1 cellular context compared by ENCODE assay signal in the genomic region with DNA sequence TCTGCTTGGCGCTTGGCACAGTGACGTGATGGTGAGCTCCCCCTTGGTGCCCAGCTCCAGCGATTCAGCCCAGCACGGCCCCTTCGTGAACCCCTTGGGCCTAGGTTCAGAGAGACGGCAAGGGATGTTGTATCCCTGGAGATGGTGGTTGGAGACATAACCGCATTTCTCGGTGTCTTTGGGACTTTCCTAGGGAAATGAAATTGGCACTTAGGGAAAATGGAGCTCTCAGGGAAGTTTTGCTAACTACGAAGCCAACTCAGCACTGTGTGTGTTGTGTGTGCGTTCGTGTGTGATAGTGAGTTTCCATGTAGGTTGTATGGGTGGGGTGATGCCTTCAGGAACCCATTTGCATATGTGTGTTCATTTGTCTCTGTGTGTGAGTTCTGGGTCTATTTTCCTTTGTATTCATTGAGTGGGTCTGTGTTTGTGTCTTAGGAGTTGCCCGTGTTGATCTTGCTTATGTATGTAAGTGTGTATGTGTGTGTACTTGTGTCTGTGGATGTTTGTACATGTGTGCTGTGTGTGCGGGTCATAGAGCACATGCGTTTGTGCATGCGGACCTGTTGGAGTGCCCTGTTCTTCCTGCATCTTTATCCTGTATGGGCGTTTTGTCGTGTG.
A peak's percentile ranks its signal among the peaks of the same experiment; 100 is the strongest.
TF ChIP-seq lines count a peak whose summit lies in the region.

No MANE protein-coding gene starts in this region.

TF ChIP-seq in HepG2, 621 proteins besides CTCF, POLR2A, EP300 and RAD21 (continued from another document and continues in another):
- TF ChIP-seq, protein P1, sequence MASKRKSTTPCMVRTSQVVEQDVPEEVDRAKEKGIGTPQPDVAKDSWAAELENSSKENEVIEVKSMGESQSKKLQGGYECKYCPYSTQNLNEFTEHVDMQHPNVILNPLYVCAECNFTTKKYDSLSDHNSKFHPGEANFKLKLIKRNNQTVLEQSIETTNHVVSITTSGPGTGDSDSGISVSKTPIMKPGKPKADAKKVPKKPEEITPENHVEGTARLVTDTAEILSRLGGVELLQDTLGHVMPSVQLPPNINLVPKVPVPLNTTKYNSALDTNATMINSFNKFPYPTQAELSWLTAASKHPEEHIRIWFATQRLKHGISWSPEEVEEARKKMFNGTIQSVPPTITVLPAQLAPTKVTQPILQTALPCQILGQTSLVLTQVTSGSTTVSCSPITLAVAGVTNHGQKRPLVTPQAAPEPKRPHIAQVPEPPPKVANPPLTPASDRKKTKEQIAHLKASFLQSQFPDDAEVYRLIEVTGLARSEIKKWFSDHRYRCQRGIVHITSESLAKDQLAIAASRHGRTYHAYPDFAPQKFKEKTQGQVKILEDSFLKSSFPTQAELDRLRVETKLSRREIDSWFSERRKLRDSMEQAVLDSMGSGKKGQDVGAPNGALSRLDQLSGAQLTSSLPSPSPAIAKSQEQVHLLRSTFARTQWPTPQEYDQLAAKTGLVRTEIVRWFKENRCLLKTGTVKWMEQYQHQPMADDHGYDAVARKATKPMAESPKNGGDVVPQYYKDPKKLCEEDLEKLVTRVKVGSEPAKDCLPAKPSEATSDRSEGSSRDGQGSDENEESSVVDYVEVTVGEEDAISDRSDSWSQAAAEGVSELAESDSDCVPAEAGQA (IDR thresholded peaks at IDR 0.05; ENCODE audit: low read depth) = no peak; the same call in 1 of the 2 replicates
- TF ChIP-seq, protein P1 (CRISPR knock-in tag; IDR thresholded peaks at IDR 0.05; ENCODE audit: borderline replicate concordance) = 0 out of 2 replicates have a peak, but pooled peaks have one; percentile 67
- 0 out of 2 replicates have a peak, but pooled peaks have one; percentile 3 for TF ChIP-seq ZNF30 (CRISPR knock-in tag; IDR thresholded peaks at IDR 0.05)
- TF ChIP-seq THYN1 (CRISPR knock-in tag; IDR thresholded peaks at IDR 0.05; ENCODE audit: borderline replicate concordance, low read depth) = no peak
- 0 out of 2 replicates have a peak, but pooled peaks have one; percentile 7 for TF ChIP-seq ZNF205 (CRISPR knock-in tag; IDR thresholded peaks at IDR 0.05)
- TF ChIP-seq, protein P2, sequence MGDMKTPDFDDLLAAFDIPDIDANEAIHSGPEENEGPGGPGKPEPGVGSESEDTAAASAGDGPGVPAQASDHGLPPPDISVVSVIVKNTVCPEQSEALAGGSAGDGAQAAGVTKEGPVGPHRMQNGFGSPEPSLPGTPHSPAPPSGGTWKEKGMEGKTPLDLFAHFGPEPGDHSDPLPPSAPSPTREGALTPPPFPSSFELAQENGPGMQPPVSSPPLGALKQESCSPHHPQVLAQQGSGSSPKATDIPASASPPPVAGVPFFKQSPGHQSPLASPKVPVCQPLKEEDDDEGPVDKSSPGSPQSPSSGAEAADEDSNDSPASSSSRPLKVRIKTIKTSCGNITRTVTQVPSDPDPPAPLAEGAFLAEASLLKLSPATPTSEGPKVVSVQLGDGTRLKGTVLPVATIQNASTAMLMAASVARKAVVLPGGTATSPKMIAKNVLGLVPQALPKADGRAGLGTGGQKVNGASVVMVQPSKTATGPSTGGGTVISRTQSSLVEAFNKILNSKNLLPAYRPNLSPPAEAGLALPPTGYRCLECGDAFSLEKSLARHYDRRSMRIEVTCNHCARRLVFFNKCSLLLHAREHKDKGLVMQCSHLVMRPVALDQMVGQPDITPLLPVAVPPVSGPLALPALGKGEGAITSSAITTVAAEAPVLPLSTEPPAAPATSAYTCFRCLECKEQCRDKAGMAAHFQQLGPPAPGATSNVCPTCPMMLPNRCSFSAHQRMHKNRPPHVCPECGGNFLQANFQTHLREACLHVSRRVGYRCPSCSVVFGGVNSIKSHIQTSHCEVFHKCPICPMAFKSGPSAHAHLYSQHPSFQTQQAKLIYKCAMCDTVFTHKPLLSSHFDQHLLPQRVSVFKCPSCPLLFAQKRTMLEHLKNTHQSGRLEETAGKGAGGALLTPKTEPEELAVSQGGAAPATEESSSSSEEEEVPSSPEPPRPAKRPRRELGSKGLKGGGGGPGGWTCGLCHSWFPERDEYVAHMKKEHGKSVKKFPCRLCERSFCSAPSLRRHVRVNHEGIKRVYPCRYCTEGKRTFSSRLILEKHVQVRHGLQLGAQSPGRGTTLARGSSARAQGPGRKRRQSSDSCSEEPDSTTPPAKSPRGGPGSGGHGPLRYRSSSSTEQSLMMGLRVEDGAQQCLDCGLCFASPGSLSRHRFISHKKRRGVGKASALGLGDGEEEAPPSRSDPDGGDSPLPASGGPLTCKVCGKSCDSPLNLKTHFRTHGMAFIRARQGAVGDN (CRISPR knock-in tag; IDR thresholded peaks at IDR 0.05) = no peak
- TF ChIP-seq ZNF230 (CRISPR knock-in tag; IDR thresholded peaks at IDR 0.05) = no peak
- TF ChIP-seq ZNF225 (CRISPR knock-in tag; IDR thresholded peaks at IDR 0.05) = no peak
- TF ChIP-seq ZNF883 (CRISPR knock-in tag; IDR thresholded peaks at IDR 0.05; ENCODE audit: not compliant biosample characterization) = no peak
- TF ChIP-seq, protein P3, sequence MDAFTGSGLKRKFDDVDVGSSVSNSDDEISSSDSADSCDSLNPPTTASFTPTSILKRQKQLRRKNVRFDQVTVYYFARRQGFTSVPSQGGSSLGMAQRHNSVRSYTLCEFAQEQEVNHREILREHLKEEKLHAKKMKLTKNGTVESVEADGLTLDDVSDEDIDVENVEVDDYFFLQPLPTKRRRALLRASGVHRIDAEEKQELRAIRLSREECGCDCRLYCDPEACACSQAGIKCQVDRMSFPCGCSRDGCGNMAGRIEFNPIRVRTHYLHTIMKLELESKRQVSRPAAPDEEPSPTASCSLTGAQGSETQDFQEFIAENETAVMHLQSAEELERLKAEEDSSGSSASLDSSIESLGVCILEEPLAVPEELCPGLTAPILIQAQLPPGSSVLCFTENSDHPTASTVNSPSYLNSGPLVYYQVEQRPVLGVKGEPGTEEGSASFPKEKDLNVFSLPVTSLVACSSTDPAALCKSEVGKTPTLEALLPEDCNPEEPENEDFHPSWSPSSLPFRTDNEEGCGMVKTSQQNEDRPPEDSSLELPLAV (CRISPR knock-in tag; conservative IDR thresholded peaks at IDR 0.05; ENCODE audit: low read depth) = no peak
- TF ChIP-seq MAZ (IDR thresholded peaks at IDR 0.05; ENCODE audit: borderline replicate concordance, low read depth, low read length) = no peak
- no peak for TF ChIP-seq MAZ (CRISPR knock-in tag; IDR thresholded peaks at IDR 0.05; ENCODE audit: low read depth)
- TF ChIP-seq ZNF724P (CRISPR knock-in tag; IDR thresholded peaks at IDR 0.05; ENCODE audit: borderline replicate concordance) = no peak
- no peak; the same call in 1 of the 2 replicates for TF ChIP-seq KAT8 (CRISPR knock-in tag; IDR thresholded peaks at IDR 0.05)
- 0 out of 2 replicates have a peak, but pooled peaks have one; percentile 12 for TF ChIP-seq STAG1 (CRISPR knock-in tag; IDR thresholded peaks at IDR 0.05)
- TF ChIP-seq NCOA5 (CRISPR knock-in tag; IDR thresholded peaks at IDR 0.05) = 0 out of 2 replicates have a peak, but pooled peaks have one; percentile 63
- no peak for TF ChIP-seq FOXC1 (CRISPR knock-in tag; IDR thresholded peaks at IDR 0.05; ENCODE audit: borderline replicate concordance)
- TF ChIP-seq CEBPG (CRISPR knock-in tag; IDR thresholded peaks at IDR 0.05) = no peak
- TF ChIP-seq ZNF549 (CRISPR knock-in tag; IDR thresholded peaks at IDR 0.05) = no peak
- no peak for TF ChIP-seq CEBPB (IDR thresholded peaks at IDR 0.05; ENCODE audit: borderline replicate concordance, low read depth, low read length)
- TF ChIP-seq, protein P4, sequence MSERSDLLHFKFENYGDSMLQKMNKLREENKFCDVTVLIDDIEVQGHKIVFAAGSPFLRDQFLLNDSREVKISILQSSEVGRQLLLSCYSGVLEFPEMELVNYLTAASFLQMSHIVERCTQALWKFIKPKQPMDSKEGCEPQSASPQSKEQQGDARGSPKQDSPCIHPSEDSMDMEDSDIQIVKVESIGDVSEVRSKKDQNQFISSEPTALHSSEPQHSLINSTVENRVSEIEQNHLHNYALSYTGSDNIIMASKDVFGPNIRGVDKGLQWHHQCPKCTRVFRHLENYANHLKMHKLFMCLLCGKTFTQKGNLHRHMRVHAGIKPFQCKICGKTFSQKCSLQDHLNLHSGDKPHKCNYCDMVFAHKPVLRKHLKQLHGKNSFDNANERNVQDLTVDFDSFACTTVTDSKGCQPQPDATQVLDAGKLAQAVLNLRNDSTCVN (CRISPR knock-in tag; IDR thresholded peaks at IDR 0.05; ENCODE audit: borderline replicate concordance) = no peak
- 0 out of 2 replicates have a peak, but pooled peaks have one; percentile 77 for TF ChIP-seq ZNF776 (CRISPR knock-in tag; IDR thresholded peaks at IDR 0.05)
- no peak for TF ChIP-seq ZNF451 (CRISPR knock-in tag; IDR thresholded peaks at IDR 0.05)
- no peak for TF ChIP-seq MTF1 (CRISPR knock-in tag; IDR thresholded peaks at IDR 0.05)
- TF ChIP-seq MIXL1 (CRISPR knock-in tag; IDR thresholded peaks at IDR 0.05) = no peak
- TF ChIP-seq, protein P5, sequence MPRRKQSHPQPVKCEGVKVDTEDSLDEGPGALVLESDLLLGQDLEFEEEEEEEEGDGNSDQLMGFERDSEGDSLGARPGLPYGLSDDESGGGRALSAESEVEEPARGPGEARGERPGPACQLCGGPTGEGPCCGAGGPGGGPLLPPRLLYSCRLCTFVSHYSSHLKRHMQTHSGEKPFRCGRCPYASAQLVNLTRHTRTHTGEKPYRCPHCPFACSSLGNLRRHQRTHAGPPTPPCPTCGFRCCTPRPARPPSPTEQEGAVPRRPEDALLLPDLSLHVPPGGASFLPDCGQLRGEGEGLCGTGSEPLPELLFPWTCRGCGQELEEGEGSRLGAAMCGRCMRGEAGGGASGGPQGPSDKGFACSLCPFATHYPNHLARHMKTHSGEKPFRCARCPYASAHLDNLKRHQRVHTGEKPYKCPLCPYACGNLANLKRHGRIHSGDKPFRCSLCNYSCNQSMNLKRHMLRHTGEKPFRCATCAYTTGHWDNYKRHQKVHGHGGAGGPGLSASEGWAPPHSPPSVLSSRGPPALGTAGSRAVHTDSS (CRISPR knock-in tag; conservative IDR thresholded peaks at IDR 0.05) = 0 out of 2 replicates have a peak, but pooled peaks have one; percentile 80
- TF ChIP-seq ZNF256 (CRISPR knock-in tag; conservative IDR thresholded peaks at IDR 0.05) = peak; percentile 75; the same call in 1 of the 2 replicates
- TF ChIP-seq ZMAT3 (CRISPR knock-in tag; conservative IDR thresholded peaks at IDR 0.05) = peak; percentile 48
- TF ChIP-seq, protein P6, sequence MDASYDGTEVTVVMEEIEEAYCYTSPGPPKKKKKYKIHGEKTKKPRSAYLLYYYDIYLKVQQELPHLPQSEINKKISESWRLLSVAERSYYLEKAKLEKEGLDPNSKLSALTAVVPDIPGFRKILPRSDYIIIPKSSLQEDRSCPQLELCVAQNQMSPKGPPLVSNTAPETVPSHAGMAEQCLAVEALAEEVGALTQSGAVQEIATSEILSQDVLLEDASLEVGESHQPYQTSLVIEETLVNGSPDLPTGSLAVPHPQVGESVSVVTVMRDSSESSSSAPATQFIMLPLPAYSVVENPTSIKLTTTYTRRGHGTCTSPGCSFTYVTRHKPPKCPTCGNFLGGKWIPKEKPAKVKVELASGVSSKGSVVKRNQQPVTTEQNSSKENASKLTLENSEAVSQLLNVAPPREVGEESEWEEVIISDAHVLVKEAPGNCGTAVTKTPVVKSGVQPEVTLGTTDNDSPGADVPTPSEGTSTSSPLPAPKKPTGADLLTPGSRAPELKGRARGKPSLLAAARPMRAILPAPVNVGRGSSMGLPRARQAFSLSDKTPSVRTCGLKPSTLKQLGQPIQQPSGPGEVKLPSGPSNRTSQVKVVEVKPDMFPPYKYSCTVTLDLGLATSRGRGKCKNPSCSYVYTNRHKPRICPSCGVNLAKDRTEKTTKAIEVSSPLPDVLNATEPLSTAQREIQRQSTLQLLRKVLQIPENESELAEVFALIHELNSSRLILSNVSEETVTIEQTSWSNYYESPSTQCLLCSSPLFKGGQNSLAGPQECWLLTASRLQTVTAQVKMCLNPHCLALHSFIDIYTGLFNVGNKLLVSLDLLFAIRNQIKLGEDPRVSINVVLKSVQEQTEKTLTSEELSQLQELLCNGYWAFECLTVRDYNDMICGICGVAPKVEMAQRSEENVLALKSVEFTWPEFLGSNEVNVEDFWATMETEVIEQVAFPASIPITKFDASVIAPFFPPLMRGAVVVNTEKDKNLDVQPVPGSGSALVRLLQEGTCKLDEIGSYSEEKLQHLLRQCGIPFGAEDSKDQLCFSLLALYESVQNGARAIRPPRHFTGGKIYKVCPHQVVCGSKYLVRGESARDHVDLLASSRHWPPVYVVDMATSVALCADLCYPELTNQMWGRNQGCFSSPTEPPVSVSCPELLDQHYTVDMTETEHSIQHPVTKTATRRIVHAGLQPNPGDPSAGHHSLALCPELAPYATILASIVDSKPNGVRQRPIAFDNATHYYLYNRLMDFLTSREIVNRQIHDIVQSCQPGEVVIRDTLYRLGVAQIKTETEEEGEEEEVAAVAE (CRISPR knock-in tag; IDR thresholded peaks at IDR 0.05; ENCODE audit: borderline replicate concordance) = peak; percentile 3; the same call in 1 of the 2 replicates
- TF ChIP-seq, protein P7, sequence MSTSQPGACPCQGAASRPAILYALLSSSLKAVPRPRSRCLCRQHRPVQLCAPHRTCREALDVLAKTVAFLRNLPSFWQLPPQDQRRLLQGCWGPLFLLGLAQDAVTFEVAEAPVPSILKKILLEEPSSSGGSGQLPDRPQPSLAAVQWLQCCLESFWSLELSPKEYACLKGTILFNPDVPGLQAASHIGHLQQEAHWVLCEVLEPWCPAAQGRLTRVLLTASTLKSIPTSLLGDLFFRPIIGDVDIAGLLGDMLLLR (CRISPR knock-in tag; IDR thresholded peaks at IDR 0.05) = no peak
- no peak for TF ChIP-seq NFRKB (IDR thresholded peaks at IDR 0.05)
- 0 out of 2 replicates have a peak, but pooled peaks have one; percentile 21 for TF ChIP-seq ZNF589 (CRISPR knock-in tag; conservative IDR thresholded peaks at IDR 0.05)
- TF ChIP-seq KLF13 (CRISPR knock-in tag; IDR thresholded peaks at IDR 0.05) = no peak
- TF ChIP-seq ISX (CRISPR knock-in tag; conservative IDR thresholded peaks at IDR 0.05) = no peak; the same call in 1 of the 2 replicates
- TF ChIP-seq, protein P8, sequence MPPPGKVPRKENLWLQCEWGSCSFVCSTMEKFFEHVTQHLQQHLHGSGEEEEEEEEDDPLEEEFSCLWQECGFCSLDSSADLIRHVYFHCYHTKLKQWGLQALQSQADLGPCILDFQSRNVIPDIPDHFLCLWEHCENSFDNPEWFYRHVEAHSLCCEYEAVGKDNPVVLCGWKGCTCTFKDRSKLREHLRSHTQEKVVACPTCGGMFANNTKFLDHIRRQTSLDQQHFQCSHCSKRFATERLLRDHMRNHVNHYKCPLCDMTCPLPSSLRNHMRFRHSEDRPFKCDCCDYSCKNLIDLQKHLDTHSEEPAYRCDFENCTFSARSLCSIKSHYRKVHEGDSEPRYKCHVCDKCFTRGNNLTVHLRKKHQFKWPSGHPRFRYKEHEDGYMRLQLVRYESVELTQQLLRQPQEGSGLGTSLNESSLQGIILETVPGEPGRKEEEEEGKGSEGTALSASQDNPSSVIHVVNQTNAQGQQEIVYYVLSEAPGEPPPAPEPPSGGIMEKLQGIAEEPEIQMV (CRISPR knock-in tag; IDR thresholded peaks at IDR 0.05; ENCODE audit: low read depth) = peak; percentile 30; the same call in 1 of the 2 replicates
